Comparison of ENCODE assay signal across 34 cellular contexts in genomic region chr2:79903601-79904000, GRCh38.
"Had no signal": no experiment of that assay in that cellular context is flagged by ENCODE, and none has a peak within 500 bp of the region (broad histone marks: within the 10 kb centered on the region; RNA-seq: fewer than 3 reads in every experiment).

No MANE protein-coding gene starts in this region.

- H3K9me3 Mint-ChIP-seq: activated CD4-positive, alpha-beta memory T cell treated with anti-CD3 and anti-CD28 coated beads, Interleukin-2, amount 10 ng/mL, durations not matched to agents 7 days and 5 days; activated CD4-positive, alpha-beta T cell treated with anti-CD3 and anti-CD28 coated beads, Interleukin-2, amount 10 ng/mL, durations not matched to agents 7 days and 5 days; activated naive CD4-positive, alpha-beta T cell treated with anti-CD3 and anti-CD28 coated beads for 36 hours; activated naive CD8-positive, alpha-beta T cell treated with anti-CD3 and anti-CD28 coated beads for 36 hours; T-helper 1 cell treated with Interleukin-12 subunit alpha and Interleukin-12 subunit beta and Interleukin-4 antibody, amounts not matched to agents 30 μg/mL and 1 μg/mL, for 36 hours; T-helper 2 cell treated with Interferon-gamma antibody and Interleukin-4, amounts not matched to agents 5 μg/mL and 100 μg/mL, for 36 hours had no signal

- H3K27me3 ChIP-seq: adrenal gland, body of pancreas, brain microvascular endothelial cell, breast epithelium had no signal

- H3K4me3 ChIP-seq: adrenal gland, body of pancreas, breast epithelium had no signal

- DNase-seq: activated CD4-positive, alpha-beta memory T cell treated with anti-CD3 and anti-CD28 coated beads, Interleukin-2, amount 10 ng/mL, durations not matched to agents 7 days and 5 days; activated CD4-positive, alpha-beta T cell treated with anti-CD3 and anti-CD28 coated beads for 1 hour; activated CD4-positive, alpha-beta T cell treated with anti-CD3 and anti-CD28 coated beads for 36 hours; activated CD4-positive, alpha-beta T cell treated with anti-CD3 and anti-CD28 coated beads for 48 hours; activated CD4-positive, alpha-beta T cell treated with anti-CD3 and anti-CD28 coated beads, Interleukin-2, amount 10 ng/mL, durations not matched to agents 7 days and 5 days; activated CD4-positive, alpha-beta T cell treated with anti-CD3 and anti-CD28 coated beads, Interleukin-2, amount 50 U/mL, for 48 hours; activated CD4-positive, CD25-positive, alpha-beta regulatory T cell; activated CD8-positive, alpha-beta memory T cell treated with anti-CD3 and anti-CD28 coated beads for 24 hours; activated CD8-positive, alpha-beta memory T cell treated with anti-CD3 and anti-CD28 coated beads, Interleukin-2, amount 10 ng/mL, durations not matched to agents 7 days and 5 days; activated CD8-positive, alpha-beta memory T cell treated with anti-CD3 and anti-CD28 coated beads, Interleukin-2, amount 50 U/mL, for 48 hours; activated CD8-positive, alpha-beta T cell treated with anti-CD3 and anti-CD28 coated beads, Interleukin-2, amount 10 ng/mL, durations not matched to agents 7 days and 5 days; activated effector memory CD4-positive, alpha-beta T cell treated with anti-CD3 and anti-CD28 coated beads, Interleukin-2, amount 50 U/mL, for 16 hours; activated gamma-delta T cell treated with Interleukin-2 at 50 U/mL for 16 hours; activated naive CD4-positive, alpha-beta T cell; activated naive CD4-positive, alpha-beta T cell treated with anti-CD3 and anti-CD28 coated beads for 36 hours; activated naive CD4-positive, alpha-beta T cell treated with anti-CD3 and anti-CD28 coated beads, Interleukin-2, amount 50 U/mL, for 16 hours; activated naive CD8-positive, alpha-beta T cell treated with anti-CD3 and anti-CD28 coated beads for 36 hours; activated T-cell treated with anti-CD3 and anti-CD28 coated beads, Interleukin-2, amount 50 U/mL, for 24 hours; activated T-cell treated with anti-CD3 and anti-CD28 coated beads, Interleukin-2, amount 50 U/mL, for 48 hours; adrenal gland; amniotic stem cell; aorta; body of pancreas; brain microvascular endothelial cell; central memory CD4-positive, alpha-beta T cell; T-helper 1 cell; T-helper 2 cell; T-helper 9 cell had no signal

- H3K4me1 Mint-ChIP-seq: activated CD4-positive, alpha-beta memory T cell treated with anti-CD3 and anti-CD28 coated beads, Interleukin-2, amount 10 ng/mL, durations not matched to agents 7 days and 5 days; activated CD4-positive, alpha-beta T cell treated with anti-CD3 and anti-CD28 coated beads for 36 hours; activated CD4-positive, alpha-beta T cell treated with anti-CD3 and anti-CD28 coated beads, Interleukin-2, amount 10 ng/mL, durations not matched to agents 7 days and 5 days; activated CD8-positive, alpha-beta memory T cell treated with anti-CD3 and anti-CD28 coated beads, Interleukin-2, amount 10 ng/mL, durations not matched to agents 7 days and 5 days; activated naive CD8-positive, alpha-beta T cell treated with anti-CD3 and anti-CD28 coated beads for 36 hours had no signal

- H3K36me3 ChIP-seq: adrenal gland, brain microvascular endothelial cell, breast epithelium had no signal

- H3K9me3 ChIP-seq: adrenal gland, body of pancreas, breast epithelium had no signal

- ATAC-seq: activated CD4-positive, alpha-beta T cell treated with anti-CD3 and anti-CD28 coated beads for 36 hours; activated CD4-positive, CD25-positive, alpha-beta regulatory T cell treated with anti-CD3 and anti-CD28 coated beads, Interleukin-2, amount 50 U/mL, for 24 hours; activated CD8-positive, alpha-beta memory T cell treated with anti-CD3 and anti-CD28 coated beads, Interleukin-2, amount 10 ng/mL, durations not matched to agents 7 days and 5 days; activated CD8-positive, alpha-beta T cell treated with anti-CD3 and anti-CD28 coated beads, Interleukin-2, amount 10 ng/mL, durations not matched to agents 7 days and 5 days; activated naive CD4-positive, alpha-beta T cell treated with anti-CD3 and anti-CD28 coated beads, Interleukin-2, amount 50 U/mL, for 72 hours; body of pancreas had no signal

- H3K4me3 Mint-ChIP-seq: activated CD4-positive, alpha-beta memory T cell treated with anti-CD3 and anti-CD28 coated beads, Interleukin-2, amount 10 ng/mL, durations not matched to agents 7 days and 5 days; activated CD4-positive, alpha-beta T cell treated with anti-CD3 and anti-CD28 coated beads for 36 hours; activated CD4-positive, alpha-beta T cell treated with anti-CD3 and anti-CD28 coated beads, Interleukin-2, amount 10 ng/mL, durations not matched to agents 7 days and 5 days; activated CD8-positive, alpha-beta memory T cell treated with anti-CD3 and anti-CD28 coated beads, Interleukin-2, amount 10 ng/mL, durations not matched to agents 7 days and 5 days; activated CD8-positive, alpha-beta T cell treated with anti-CD3 and anti-CD28 coated beads, Interleukin-2, amount 10 ng/mL, durations not matched to agents 7 days and 5 days; activated naive CD4-positive, alpha-beta T cell treated with anti-CD3 and anti-CD28 coated beads for 36 hours; activated naive CD8-positive, alpha-beta T cell treated with anti-CD3 and anti-CD28 coated beads for 36 hours; activated T-cell treated with anti-CD3 and anti-CD28 coated beads, Interleukin-2, amount 50 U/mL, for 24 hours; T-helper 1 cell treated with Interleukin-12 subunit alpha and Interleukin-12 subunit beta and Interleukin-4 antibody, amounts not matched to agents 30 μg/mL and 1 μg/mL, for 36 hours; T-helper 2 cell treated with Interferon-gamma antibody and Interleukin-4, amounts not matched to agents 5 μg/mL and 100 μg/mL, for 36 hours had no signal

- H3K36me3 Mint-ChIP-seq: activated CD8-positive, alpha-beta memory T cell treated with anti-CD3 and anti-CD28 coated beads, Interleukin-2, amount 10 ng/mL, durations not matched to agents 7 days and 5 days; activated naive CD4-positive, alpha-beta T cell treated with anti-CD3 and anti-CD28 coated beads, Interleukin-2, amount 50 U/mL, for 72 hours; activated naive CD8-positive, alpha-beta T cell treated with anti-CD3 and anti-CD28 coated beads for 36 hours had no signal

- H3K27ac Mint-ChIP-seq: activated CD4-positive, alpha-beta memory T cell treated with anti-CD3 and anti-CD28 coated beads, Interleukin-2, amount 10 ng/mL, durations not matched to agents 7 days and 5 days; activated CD4-positive, alpha-beta T cell treated with anti-CD3 and anti-CD28 coated beads for 36 hours; activated CD4-positive, alpha-beta T cell treated with anti-CD3 and anti-CD28 coated beads, Interleukin-2, amount 10 ng/mL, durations not matched to agents 7 days and 5 days; activated CD8-positive, alpha-beta memory T cell treated with anti-CD3 and anti-CD28 coated beads, Interleukin-2, amount 10 ng/mL, durations not matched to agents 7 days and 5 days; activated CD8-positive, alpha-beta T cell treated with anti-CD3 and anti-CD28 coated beads, Interleukin-2, amount 10 ng/mL, durations not matched to agents 7 days and 5 days; activated naive CD4-positive, alpha-beta T cell treated with anti-CD3 and anti-CD28 coated beads for 36 hours; activated naive CD4-positive, alpha-beta T cell treated with anti-CD3 and anti-CD28 coated beads, Interleukin-2, amount 50 U/mL, for 72 hours; activated naive CD8-positive, alpha-beta T cell treated with anti-CD3 and anti-CD28 coated beads for 36 hours; activated T-cell treated with anti-CD3 and anti-CD28 coated beads, Interleukin-2, amount 50 U/mL, for 24 hours; T-helper 1 cell treated with Interleukin-12 subunit alpha and Interleukin-12 subunit beta and Interleukin-4 antibody, amounts not matched to agents 30 μg/mL and 1 μg/mL, for 36 hours; T-helper 2 cell treated with Interferon-gamma antibody and Interleukin-4, amounts not matched to agents 5 μg/mL and 100 μg/mL, for 36 hours had no signal

- H3K4me1 ChIP-seq: adrenal gland, body of pancreas, breast epithelium had no signal

- H3K27me3 Mint-ChIP-seq: activated CD4-positive, alpha-beta memory T cell treated with anti-CD3 and anti-CD28 coated beads, Interleukin-2, amount 10 ng/mL, durations not matched to agents 7 days and 5 days; activated CD4-positive, alpha-beta T cell treated with anti-CD3 and anti-CD28 coated beads, Interleukin-2, amount 10 ng/mL, durations not matched to agents 7 days and 5 days; activated CD8-positive, alpha-beta memory T cell treated with anti-CD3 and anti-CD28 coated beads, Interleukin-2, amount 10 ng/mL, durations not matched to agents 7 days and 5 days; activated T-cell treated with anti-CD3 and anti-CD28 coated beads, Interleukin-2, amount 50 U/mL, for 24 hours had no signal

- H3K27ac ChIP-seq: adrenal gland, body of pancreas, brain microvascular endothelial cell, breast epithelium, VCaP had no signal
